In genomic region chr2:196130039-196130825, GRCh38 we compare ENCODE assay signal across 15 cellular contexts. TPM values are rescaled to one million over a fixed set of nuclear protein-coding genes. Genes with fewer than 3 reads are reported as not detected.
A peak's percentile ranks its signal among the peaks of the same experiment; 100 is the strongest.
DNase-seq lines count a peak whose midpoint lies in the region; ATAC-seq, FAIRE-seq and TF ChIP-seq lines count a peak whose summit lies in the region.
"Had no signal": no experiment of that assay in that cellular context is flagged by ENCODE, and none has a peak within 500 bp of the region (broad histone marks: within the 10 kb centered on the region; RNA-seq: fewer than 3 reads in every experiment).

No MANE protein-coding gene starts in this region.

- POLR2A ChIA-PET in GM12878 (lab: Charles Lee): no interaction called here

- H3K4me2 ChIP-seq in GM12878 (ENCODE audit: control insufficient read depth, insufficient read depth): no peak overlapping the region

- H3K9ac ChIP-seq in GM12878 (ENCODE audit: control insufficient read depth, insufficient read depth, low read length): no peak overlapping the region

- FAIRE-seq in GM12878 (lab: Jason Lieb, UNC): no peak

- peaks cover 0 to 2% of the 10 kb centered on the region in 2 experiments; a peak in 1 of 4 replicates for H3K36me3 ChIP-seq in GM12878 (ENCODE audit: control insufficient read depth in 2 of 2, insufficient read depth in 2 of 2, low read length in 1 of 2)

- SMC1A ChIA-PET in GM12878 (lab: Charles Lee; ENCODE audit: uncharacterized antibody, unreplicated experiment): interaction anchor here (0.5 to 4.5 kb wide), 4 partner anchors 52 to 146 kb away, joined by 3 to 26 read pairs (median 9); no protein-coding TSS in a partner anchor

- H3K9me3 ChIP-seq in GM12878 (replicated peaks; ENCODE audit: control insufficient read depth, insufficient read depth, low read length): peaks cover 36% of the 10 kb centered on the region

- no TSS peak for BruUV-seq in GM12878 (replicated peaks; lab: Mats Ljungman, UMichigan)

- H3K27me3 ChIP-seq in GM12878 (replicated peaks in 1 of 2; ENCODE audit: control insufficient read depth in 2 of 2, insufficient read depth in 2 of 2, low read length in 1 of 2): no peaks in the 10 kb centered on the region
- H3K27me3 ChIP-seq: upper lobe of left lung had no signal

- TF ChIP-seq POLR2A in NB4 (IDR thresholded peaks at IDR 0.05; ENCODE audit: extremely low read depth, insufficient read length): no peak
- TF ChIP-seq POLR2A in GM12878 (IDR thresholded peaks at IDR 0.05; ENCODE audit: low read depth, low read length): no peak

- no peak overlapping the region for H2AFZ ChIP-seq in GM12878 (ENCODE audit: control insufficient read depth, low read depth, low read length)

- TF ChIP-seq RAD21 in GM12878 (IDR thresholded peaks at IDR 0.05; ENCODE audit: insufficient read depth, low read depth, low read length): no peak

- no peak overlapping the region for H3K27ac ChIP-seq in GM12878 (ENCODE audit: control insufficient read depth, insufficient read depth)
- H3K27ac ChIP-seq: upper lobe of left lung had no signal

- no peak for TF ChIP-seq EP300 in GM12878 (IDR thresholded peaks at IDR 0.05; ENCODE audit: borderline replicate concordance in 1 of 2, control insufficient read depth in 1 of 2, low read depth in 2 of 2, low read length in 2 of 2)

- WGBS in GM12878 (ENCODE audit: insufficient coverage, insufficient replicate concordance, low lambda C conversion rate, missing lambda C conversion rate): 90% methylated on average over 7 of the region's 7 CpGs

- DNase-seq in NCI-H1417 (lab: John Stamatoyannopoulos, UW) (peak in 2 of 3 experiments; percentile 4 to 11), NCI-H1417 treated with DMSO at 0.1 percent for 48 hours (lab: John Stamatoyannopoulos, UW) (no peak), ACHN (peak; percentile 4), NB4 (ENCODE audit: low read depth) (peak; percentile 47), GM12878 (ENCODE audit: low read depth, low spot score) (no peak), cerebellar cortex (ENCODE audit: low spot score) (no peak), NCI-H146 treated with DMSO at 0.1 percent for 48 hours (lab: John Stamatoyannopoulos, UW; ENCODE audit: unreplicated experiment) (no peak)
- DNase-seq: activated gamma-delta T cell; effector CD4-positive, alpha-beta T cell; MV-4-11; NK-92 treated with Interleukin-12 subunit alpha and Interleukin-12 subunit beta, amount 100 ng/mL, for 24 hours; SHP77; upper lobe of left lung had no signal

- intact Hi-C loops in GM12878 (cut with micrococcal nuclease; ENCODE audit: unreplicated experiment): loop anchor here (5.0 kb wide), 2 partner anchors 53 to 207 kb away; no protein-coding TSS in a partner anchor

- ATAC-seq in GM12878: no peak
- no peak for ATAC-seq in GM19328 (IDR thresholded peaks at IDR 0.05; ENCODE audit: unreplicated experiment)
- ATAC-seq: left lobe of liver had no signal

- H3K79me2 ChIP-seq in GM12878 (ENCODE audit: control insufficient read depth, insufficient read depth, low read length): no peaks in the 10 kb centered on the region

- no peaks in the 10 kb centered on the region for H3K4me1 ChIP-seq in GM12878 (ENCODE audit: control insufficient read depth, insufficient read depth, low read length)
- H3K4me1 ChIP-seq: upper lobe of left lung had no signal

- H3K4me3 ChIP-seq in NB4 (ENCODE audit: low read depth, low read length): no peak overlapping the region
- no peak overlapping the region for H3K4me3 ChIP-seq in GM12878
- H3K4me3 ChIP-seq: upper lobe of left lung had no signal

- CTCF ChIA-PET in GM12878 (lab: Yijun Ruan, JAX): interaction anchor here (0.6 to 1.6 kb wide), 3 partner anchors 18 to 580 kb away, joined by 3 to 8 read pairs (median 3); no protein-coding TSS in a partner anchor

- no peaks in the 10 kb centered on the region for H4K20me1 ChIP-seq in GM12878 (ENCODE audit: control insufficient read depth, insufficient read depth)

- RAD21 ChIA-PET in GM12878 (lab: Charles Lee; ENCODE audit: unreplicated experiment): no interaction called here

- in situ Hi-C loops in ACHN (cut with HindIII; ENCODE audit: low pct_ligation_motif_present, low pct_unique_long_range_greater_than_20kb, low sequenced_read_pairs) (no loop called here), GM12878 (cut with MboI) (no loop called here)

- TF ChIP-seq CTCF in NB4 (IDR thresholded peaks at IDR 0.05; ENCODE audit: low read depth, low read length) (no peak), GM12878 (IDR thresholded peaks at IDR 0.05 in 2 of 3, conservative IDR thresholded peaks at IDR 0.05 in 1 of 3; ENCODE audit: control insufficient read depth in 2 of 3, extremely low read depth in 1 of 3, insufficient read depth in 1 of 3, low read depth in 3 of 3, low read length in 3 of 3) (no peak)

TF ChIP-seq in GM12878, 131 proteins besides CTCF, POLR2A, EP300 and RAD21:
- peak; percentile 26 for TF ChIP-seq USF1 (IDR thresholded peaks at IDR 0.05; ENCODE audit: borderline replicate concordance, extremely low read length, insufficient read depth, low read depth, low read length)
- TF ChIP-seq, protein P1, sequence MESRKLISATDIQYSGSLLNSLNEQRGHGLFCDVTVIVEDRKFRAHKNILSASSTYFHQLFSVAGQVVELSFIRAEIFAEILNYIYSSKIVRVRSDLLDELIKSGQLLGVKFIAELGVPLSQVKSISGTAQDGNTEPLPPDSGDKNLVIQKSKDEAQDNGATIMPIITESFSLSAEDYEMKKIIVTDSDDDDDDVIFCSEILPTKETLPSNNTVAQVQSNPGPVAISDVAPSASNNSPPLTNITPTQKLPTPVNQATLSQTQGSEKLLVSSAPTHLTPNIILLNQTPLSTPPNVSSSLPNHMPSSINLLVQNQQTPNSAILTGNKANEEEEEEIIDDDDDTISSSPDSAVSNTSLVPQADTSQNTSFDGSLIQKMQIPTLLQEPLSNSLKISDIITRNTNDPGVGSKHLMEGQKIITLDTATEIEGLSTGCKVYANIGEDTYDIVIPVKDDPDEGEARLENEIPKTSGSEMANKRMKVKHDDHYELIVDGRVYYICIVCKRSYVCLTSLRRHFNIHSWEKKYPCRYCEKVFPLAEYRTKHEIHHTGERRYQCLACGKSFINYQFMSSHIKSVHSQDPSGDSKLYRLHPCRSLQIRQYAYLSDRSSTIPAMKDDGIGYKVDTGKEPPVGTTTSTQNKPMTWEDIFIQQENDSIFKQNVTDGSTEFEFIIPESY (IDR thresholded peaks at IDR 0.05): 0 out of 2 replicates have a peak, but pooled peaks have one; percentile 52
- TF ChIP-seq SMAD1 (IDR thresholded peaks at IDR 0.05; ENCODE audit: low read depth, partially characterized antibody): no peak
- peak; percentile 100 for TF ChIP-seq CBX5 (IDR thresholded peaks at IDR 0.05; ENCODE audit: low read depth)
- TF ChIP-seq CBX3 (IDR thresholded peaks at IDR 0.05; ENCODE audit: borderline replicate concordance, low read depth): peak; percentile 95; the same call in 1 of the 2 replicates

RNA-seq across cellular contexts. Expression of gene STK17B, which starts 41.1 kb away (rescaled TPM):
- 287 and 297 TPM in 2 replicates for total RNA-seq in GM12878 (2013; cell fraction: nucleolus; rRNA removed)
- total RNA-seq in GM12878 (2014; rRNA removed) (79.5 and 93.8 TPM in 2 replicates), GM12878 (2014; rRNA removed; fragmentation: Illumina TruSeq; extraction: Trizol) (108 and 112 TPM in 2 replicates), GM12878 (2021) (73.3 and 74.2 TPM in 2 replicates)
- 16.7 TPM for polyA plus RNA-seq in GM12878 (2011; ENCODE audit: low read depth)
- polyA plus RNA-seq in GM12878 (2011; rRNA removed) (78.5 and 140 TPM in 2 replicates), GM12878 (2014; fragmentation: Illumina TruSeq; extraction: Trizol) (55.3 and 75.5 TPM in 2 replicates), GM12878 (2014; fragmentation: Nextera tagmentation; extraction: Ambion mirVana) (10 to 100 TPM; 21.2 to 28.2 TPM), GM12878 (2014; rRNA removed) (27.6 and 35.5 TPM in 2 replicates), GM12878 (2016; fragmentation: Nextera tagmentation; extraction: Ambion mirVana) (10 to 100 TPM; 46.2 to 52.1 TPM)
- 21.6 and 28.7 TPM in 2 replicates for polyA plus RNA-seq in GM12878 (2011; cell fraction: cytosol; rRNA removed)
- polyA plus RNA-seq in GM12878 (2011; cell fraction: nucleus; rRNA removed): 22.5 and 24.8 TPM in 2 replicates
- 34.8 and 37.2 TPM in 2 replicates for polyA plus RNA-seq in GM12878 (2012)
- 64.3 and 113 TPM in 2 replicates for polyA minus RNA-seq in GM12878 (2011; rRNA and poly(A)+ RNA removed)
- 42.9 and 44.6 TPM in 2 replicates for polyA minus RNA-seq in GM12878 (2011; cell fraction: cytosol; rRNA and poly(A)+ RNA removed)
- polyA minus RNA-seq in GM12878 (2011; cell fraction: nucleus; rRNA and poly(A)+ RNA removed): 38.0 and 57.0 TPM in 2 replicates

Comparison
In these comparisons a context has a peak if more than half of its experiments do, and no peak if none do; other contexts are left out.
1. DNase-seq: peak in NCI-H1417 (2 of 3), ACHN (single experiment) and NB4 (single experiment); none in NCI-H1417 treated with DMSO at 0.1 percent for 48 hours (single experiment), GM12878 (single experiment), cerebellar cortex (single experiment) and NCI-H146 treated with DMSO at 0.1 percent for 48 hours (single experiment).